In genomic region chr18:77086034-77086433, GRCh38 we compare ENCODE assay signal across 8 cellular contexts. TPM values are rescaled to one million over a fixed set of nuclear protein-coding genes. Genes with fewer than 3 reads are reported as not detected.
DNase-seq lines count a peak whose midpoint lies in the region; ATAC-seq and TF ChIP-seq lines count a peak whose summit lies in the region.

No MANE protein-coding gene starts in this region.

- no peaks in the 10 kb centered on the region for H3K27me3 ChIP-seq in CD4-positive, CD25-positive, alpha-beta regulatory T cell (ENCODE audit: control insufficient read depth, insufficient read depth, low read length)

- H3K27ac ChIP-seq in CD4-positive, CD25-positive, alpha-beta regulatory T cell (ENCODE audit: insufficient read depth, low read length, poor library complexity, severe bottlenecking): no peak overlapping the region

- peaks cover 41% of the 10 kb centered on the region for H3K36me3 Mint-ChIP-seq in CD4-positive, CD25-positive, alpha-beta regulatory T cell
- H3K36me3 Mint-ChIP-seq in nephron progenitor cell (ENCODE audit: low read depth) (no peaks in the 10 kb centered on the region), mesothelial cell of epicardium (no peaks in the 10 kb centered on the region), progenitor cell of endocrine pancreas (ENCODE audit: insufficient read depth) (no peaks in the 10 kb centered on the region)

- peaks cover 36% of the 10 kb centered on the region for H3K36me3 ChIP-seq in CD4-positive, CD25-positive, alpha-beta regulatory T cell (ENCODE audit: control insufficient read depth, insufficient read depth, low read length)

- H3K9me3 Mint-ChIP-seq in CD4-positive, CD25-positive, alpha-beta regulatory T cell: peaks cover 0 to 3% (median 0%) of the 10 kb centered on the region in 7 donors
- no peaks in the 10 kb centered on the region for H3K9me3 Mint-ChIP-seq in nephron progenitor cell
- H3K9me3 Mint-ChIP-seq in mesothelial cell of epicardium: peaks cover 6% of the 10 kb centered on the region
- H3K9me3 Mint-ChIP-seq in progenitor cell of endocrine pancreas (ENCODE audit: low read depth): peaks cover 2% of the 10 kb centered on the region

- H3K27me3 Mint-ChIP-seq in CD4-positive, CD25-positive, alpha-beta regulatory T cell: no peaks in the 10 kb centered on the region
- H3K27me3 Mint-ChIP-seq in nephron progenitor cell (ENCODE audit: low read depth, poor library complexity): peaks cover 34% of the 10 kb centered on the region
- peaks cover 13% of the 10 kb centered on the region for H3K27me3 Mint-ChIP-seq in mesothelial cell of epicardium (ENCODE audit: low read depth)
- H3K27me3 Mint-ChIP-seq in progenitor cell of endocrine pancreas: no peaks in the 10 kb centered on the region

- H3K27ac Mint-ChIP-seq in CD4-positive, CD25-positive, alpha-beta regulatory T cell: peak overlapping the region in 2 of 3 donors; percentile 0 to 70
- no peak overlapping the region for H3K27ac Mint-ChIP-seq in nephron progenitor cell
- no peak overlapping the region for H3K27ac Mint-ChIP-seq in mesothelial cell of epicardium
- H3K27ac Mint-ChIP-seq in progenitor cell of endocrine pancreas: no peak overlapping the region

- no peak overlapping the region for H3K4me3 Mint-ChIP-seq in CD4-positive, CD25-positive, alpha-beta regulatory T cell
- H3K4me3 Mint-ChIP-seq in nephron progenitor cell (peak overlapping the region; percentile 24), mesothelial cell of epicardium (no peak overlapping the region), progenitor cell of endocrine pancreas (ENCODE audit: low read depth) (no peak overlapping the region)

- TF ChIP-seq CTCF in nephron progenitor cell (IDR thresholded peaks at IDR 0.05) (no peak), mesothelial cell of epicardium (IDR thresholded peaks at IDR 0.05; ENCODE audit: unreplicated experiment) (no peak), progenitor cell of endocrine pancreas (IDR thresholded peaks at IDR 0.05; ENCODE audit: unreplicated experiment) (no peak)

- DNase-seq in CD4-positive, CD25-positive, alpha-beta regulatory T cell: no peak
- peak; percentile 72 for DNase-seq in M059J (ENCODE audit: low read depth)
- DNase-seq in epidermal melanocyte (ENCODE audit: insufficient read length, low spot score): peak; percentile 75
- DNase-seq in nephron progenitor cell: no peak
- no peak for DNase-seq in mesothelial cell of epicardium (ENCODE audit: low spot score in 2 of 2, unreplicated experiment in 2 of 2)
- no peak for DNase-seq in progenitor cell of endocrine pancreas (ENCODE audit: low spot score, unreplicated experiment)

- H3K4me1 ChIP-seq in CD4-positive, CD25-positive, alpha-beta regulatory T cell (ENCODE audit: control insufficient read depth, insufficient read depth, low read length, poor library complexity, severe bottlenecking): peaks cover 29% of the 10 kb centered on the region

- ATAC-seq in CD4-positive, CD25-positive, alpha-beta regulatory T cell (ENCODE audit: low read depth in 2 of 2): no peak
- ATAC-seq in GM19351 (IDR thresholded peaks at IDR 0.05; ENCODE audit: unreplicated experiment) (no peak), GM18861 (IDR thresholded peaks at IDR 0.05; ENCODE audit: unreplicated experiment) (no peak)

- H3K4me1 Mint-ChIP-seq in CD4-positive, CD25-positive, alpha-beta regulatory T cell: peaks cover 49 to 78% (median 62%) of the 10 kb centered on the region in 4 donors
- H3K4me1 Mint-ChIP-seq in nephron progenitor cell: peaks cover 48% of the 10 kb centered on the region
- H3K4me1 Mint-ChIP-seq in mesothelial cell of epicardium: peaks cover 52% of the 10 kb centered on the region
- H3K4me1 Mint-ChIP-seq in progenitor cell of endocrine pancreas (ENCODE audit: low read depth): peaks cover 60% of the 10 kb centered on the region

- H3K4me3 ChIP-seq in CD4-positive, CD25-positive, alpha-beta regulatory T cell (ENCODE audit: low read depth, low read length): no peak overlapping the region

- no peaks in the 10 kb centered on the region for H3K9me3 ChIP-seq in CD4-positive, CD25-positive, alpha-beta regulatory T cell (ENCODE audit: control insufficient read depth in 2 of 2, low read length in 2 of 2)

RNA-seq across cellular contexts. Expression of gene MBP, which starts 46.5 kb away (rescaled TPM):
- 172 TPM for total RNA-seq in CD4-positive, CD25-positive, alpha-beta regulatory T cell
- 100 to 1,000 TPM; 134 to 145 (median 141) TPM for polyA plus RNA-seq in CD4-positive, CD25-positive, alpha-beta regulatory T cell
- total RNA-seq in M059J (2014; rRNA removed; shearing (Covaris generic)): 4.7 and 9.9 TPM in 2 replicates
- total RNA-seq in mesothelial cell of epicardium: 19.1 to 20.8 TPM (median 20.6 TPM) in 3 replicates
- 38.4 and 39.0 TPM in 2 replicates for total RNA-seq in progenitor cell of endocrine pancreas

Comparison
In these comparisons a context has a peak if more than half of its experiments do, and no peak if none do; other contexts are left out.
1. DNase-seq: peak in M059J (single experiment) and epidermal melanocyte (single experiment); none in CD4-positive, CD25-positive, alpha-beta regulatory T cell (0 of 3), nephron progenitor cell (single experiment), mesothelial cell of epicardium (0 of 2) and progenitor cell of endocrine pancreas (single experiment).
2. H3K27ac Mint-ChIP-seq: peak in CD4-positive, CD25-positive, alpha-beta regulatory T cell (2 of 3); none in nephron progenitor cell (single experiment), mesothelial cell of epicardium (single experiment) and progenitor cell of endocrine pancreas (single experiment).